30 cellular contexts compared by ENCODE assay signal in the genomic region with DNA sequence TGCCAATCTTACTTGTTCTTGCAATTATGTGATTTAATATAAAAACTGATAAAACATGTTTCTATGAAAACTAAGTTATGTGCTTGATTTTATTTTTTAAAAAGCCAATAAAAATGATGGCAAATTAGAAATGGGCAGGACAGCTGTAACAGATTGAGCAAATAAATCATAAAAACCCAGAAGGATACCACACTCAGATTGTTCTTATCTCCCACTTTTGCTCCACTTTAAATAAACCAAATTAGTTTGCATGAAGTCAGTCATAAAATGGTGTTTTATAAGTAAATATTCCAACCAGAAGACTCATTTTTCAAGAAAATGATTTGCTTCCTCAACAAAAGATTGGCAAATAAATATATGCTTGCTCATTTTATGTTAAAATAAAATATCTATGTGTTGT.
"Had no signal": no experiment of that assay in that cellular context is flagged by ENCODE, and none has a peak within 500 bp of the region (broad histone marks: within the 10 kb centered on the region; RNA-seq: fewer than 3 reads in every experiment).

No MANE protein-coding gene starts in this region.

- H3K27ac ChIP-seq: ascending aorta, cardiac muscle cell, WERI-Rb-1 had no signal

- DNase-seq: activated CD4-positive, alpha-beta memory T cell treated with anti-CD3 and anti-CD28 coated beads, Interleukin-2, amount 10 ng/mL, durations not matched to agents 7 days and 5 days; activated CD4-positive, alpha-beta T cell treated with anti-CD3 and anti-CD28 coated beads for 1 hour; activated CD4-positive, alpha-beta T cell treated with anti-CD3 and anti-CD28 coated beads for 36 hours; activated CD4-positive, alpha-beta T cell treated with anti-CD3 and anti-CD28 coated beads for 48 hours; activated CD4-positive, alpha-beta T cell treated with anti-CD3 and anti-CD28 coated beads, Interleukin-2, amount 10 ng/mL, durations not matched to agents 7 days and 5 days; activated CD4-positive, alpha-beta T cell treated with anti-CD3 and anti-CD28 coated beads, Interleukin-2, amount 50 U/mL, for 48 hours; activated CD4-positive, CD25-positive, alpha-beta regulatory T cell; activated CD8-positive, alpha-beta memory T cell treated with anti-CD3 and anti-CD28 coated beads for 24 hours; activated CD8-positive, alpha-beta memory T cell treated with anti-CD3 and anti-CD28 coated beads, Interleukin-2, amount 10 ng/mL, durations not matched to agents 7 days and 5 days; activated CD8-positive, alpha-beta memory T cell treated with anti-CD3 and anti-CD28 coated beads, Interleukin-2, amount 50 U/mL, for 48 hours; activated CD8-positive, alpha-beta T cell treated with anti-CD3 and anti-CD28 coated beads, Interleukin-2, amount 10 ng/mL, durations not matched to agents 7 days and 5 days; activated effector memory CD4-positive, alpha-beta T cell treated with Interleukin-2 at 50 U/mL for 16 hours; activated gamma-delta T cell; activated naive CD4-positive, alpha-beta T cell treated with anti-CD3 and anti-CD28 coated beads, Interleukin-2, amount 10 ng/mL, durations not matched to agents 7 days and 5 days; activated naive CD4-positive, alpha-beta T cell treated with Interleukin-2 at 50 U/mL for 16 hours; activated naive CD8-positive, alpha-beta T cell treated with anti-CD3 and anti-CD28 coated beads, Interleukin-2, amount 10 ng/mL, durations not matched to agents 7 days and 5 days; activated naive CD8-positive, alpha-beta T cell treated with anti-CD3 and anti-CD28 coated beads, Interleukin-2, amount 50 U/mL, for 24 hours; activated T-cell treated with anti-CD3 and anti-CD28 coated beads, Interleukin-2, amount 50 U/mL, for 24 hours; activated T-cell treated with anti-CD3 and anti-CD28 coated beads, Interleukin-2, amount 50 U/mL, for 48 hours; amygdala; anterior cingulate cortex; caudate nucleus; cerebellar nuclear complex; T-helper 2 cell; T-helper 9 cell; WERI-Rb-1 had no signal

- ATAC-seq: activated CD4-positive, alpha-beta T cell treated with anti-CD3 and anti-CD28 coated beads for 36 hours; activated CD4-positive, CD25-positive, alpha-beta regulatory T cell treated with anti-CD3 and anti-CD28 coated beads, Interleukin-2, amount 50 U/mL, for 24 hours; activated CD8-positive, alpha-beta memory T cell treated with anti-CD3 and anti-CD28 coated beads, Interleukin-2, amount 10 ng/mL, durations not matched to agents 7 days and 5 days; activated CD8-positive, alpha-beta T cell treated with anti-CD3 and anti-CD28 coated beads, Interleukin-2, amount 10 ng/mL, durations not matched to agents 7 days and 5 days; activated naive CD8-positive, alpha-beta T cell treated with anti-CD3 and anti-CD28 coated beads, Interleukin-2, amount 50 U/mL, for 24 hours; WTC11 had no signal
